In the genomic region with DNA sequence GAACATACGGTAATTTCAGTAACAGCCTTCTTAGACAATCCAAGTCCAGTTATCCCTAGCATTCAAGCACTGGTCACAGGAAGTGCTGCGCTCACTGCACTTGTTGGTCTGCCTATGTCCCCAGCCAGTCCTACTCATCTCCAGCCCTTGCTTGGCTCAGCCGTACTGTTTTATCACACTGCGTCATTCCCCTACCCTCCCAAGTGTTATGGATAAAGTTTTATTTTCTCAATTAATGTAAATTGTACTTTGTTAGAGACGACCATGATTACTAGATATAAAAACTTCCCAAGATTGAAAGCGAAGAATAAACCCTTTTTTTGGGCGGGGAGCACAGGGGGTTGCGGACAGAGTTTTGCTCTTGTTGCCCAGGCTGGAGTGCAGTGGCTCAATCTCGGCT, we compare ENCODE assay signal across 26 cellular contexts.
"Had no signal": no experiment of that assay in that cellular context is flagged by ENCODE, and none has a peak within 500 bp of the region (broad histone marks: within the 10 kb centered on the region; RNA-seq: fewer than 3 reads in every experiment).

No MANE protein-coding gene starts in this region.

- H3K36me3 Mint-ChIP-seq: activated naive CD4-positive, alpha-beta T cell treated with anti-CD3 and anti-CD28 coated beads, Interleukin-2, amount 50 U/mL, for 72 hours; naive thymus-derived CD8-positive, alpha-beta T cell had no signal

- DNase-seq: activated B cell treated with CpG ODN at 0.5 μM for 24 hours; activated CD4-positive, alpha-beta T cell treated with anti-CD3 and anti-CD28 coated beads for 36 hours; activated CD4-positive, alpha-beta T cell treated with anti-CD3 and anti-CD28 coated beads, Interleukin-2, amount 50 U/mL, for 4 hours; activated CD8-positive, alpha-beta memory T cell treated with anti-CD3 and anti-CD28 coated beads for 24 hours; activated CD8-positive, alpha-beta memory T cell treated with anti-CD3 and anti-CD28 coated beads, Interleukin-2, amount 50 U/mL, for 4 hours; activated T-cell treated with anti-CD3 and anti-CD28 coated beads, Interleukin-2, amount 50 U/mL, for 24 hours; aorta; effector memory CD8-positive, alpha-beta T cell; esophagus squamous epithelium; head of caudate nucleus; mesendoderm; naive thymus-derived CD8-positive, alpha-beta T cell; ovary; psoas muscle; spleen; stimulated activated CD4-positive, alpha-beta T cell treated with anti-CD3 and anti-CD28 coated beads, Interleukin-4, amount 100 ng/mL, for 1 hour; stimulated activated naive CD4-positive, alpha-beta T cell; T-helper 9 cell; testis; trophoblast cell had no signal

- H3K4me3 ChIP-seq: esophagus squamous epithelium, gastroesophageal sphincter, ovary, psoas muscle, right atrium auricular region, spleen, testis, vagina had no signal

- H3K27me3 Mint-ChIP-seq: activated B cell treated with CpG ODN at 0.5 μM for 24 hours; activated CD4-positive, alpha-beta T cell treated with anti-CD3 and anti-CD28 coated beads for 36 hours had no signal

- H3K27ac ChIP-seq: esophagus squamous epithelium, ovary, psoas muscle, right atrium auricular region, spleen, testis, vagina had no signal

- H3K27ac Mint-ChIP-seq: activated B cell treated with CpG ODN at 0.5 μM for 24 hours; activated CD4-positive, alpha-beta T cell treated with anti-CD3 and anti-CD28 coated beads for 36 hours; activated naive CD4-positive, alpha-beta T cell treated with anti-CD3 and anti-CD28 coated beads, Interleukin-2, amount 50 U/mL, for 72 hours; activated T-cell treated with anti-CD3 and anti-CD28 coated beads, Interleukin-2, amount 50 U/mL, for 24 hours; activated T-helper 17 cell treated with anti-CD3 and anti-CD28 coated beads, Interleukin-2, amount 50 U/mL, for 72 hours; effector memory CD8-positive, alpha-beta T cell; naive thymus-derived CD8-positive, alpha-beta T cell had no signal

- H3K9me3 Mint-ChIP-seq: activated B cell treated with CpG ODN at 0.5 μM for 24 hours; activated naive CD4-positive, alpha-beta T cell treated with anti-CD3 and anti-CD28 coated beads, Interleukin-2, amount 50 U/mL, for 72 hours; activated T-cell treated with anti-CD3 and anti-CD28 coated beads, Interleukin-2, amount 50 U/mL, for 24 hours; activated T-helper 17 cell treated with anti-CD3 and anti-CD28 coated beads, Interleukin-2, amount 50 U/mL, for 72 hours; central memory CD8-positive, alpha-beta T cell; effector memory CD8-positive, alpha-beta T cell had no signal

- H3K36me3 ChIP-seq: esophagus squamous epithelium, gastroesophageal sphincter, ovary, right atrium auricular region, spleen, vagina had no signal

- ATAC-seq: activated CD4-positive, alpha-beta T cell treated with anti-CD3 and anti-CD28 coated beads for 36 hours; activated naive CD4-positive, alpha-beta T cell treated with anti-CD3 and anti-CD28 coated beads, Interleukin-2, amount 50 U/mL, for 72 hours; activated T-helper 17 cell treated with anti-CD3 and anti-CD28 coated beads, Interleukin-2, amount 50 U/mL, for 72 hours; effector memory CD8-positive, alpha-beta T cell; gastroesophageal sphincter; naive thymus-derived CD8-positive, alpha-beta T cell; psoas muscle had no signal

- H3K27me3 ChIP-seq: esophagus squamous epithelium, gastroesophageal sphincter, ovary, right atrium auricular region, spleen, testis, vagina had no signal

- H3K9me3 ChIP-seq: esophagus squamous epithelium, gastroesophageal sphincter, ovary, psoas muscle, right atrium auricular region, spleen, testis, vagina had no signal

- H3K4me1 Mint-ChIP-seq: activated B cell treated with CpG ODN at 0.5 μM for 24 hours; activated CD4-positive, alpha-beta T cell treated with anti-CD3 and anti-CD28 coated beads for 36 hours; activated T-helper 17 cell treated with anti-CD3 and anti-CD28 coated beads, Interleukin-2, amount 50 U/mL, for 72 hours; central memory CD8-positive, alpha-beta T cell; naive thymus-derived CD8-positive, alpha-beta T cell had no signal

- H3K4me3 Mint-ChIP-seq: activated B cell treated with CpG ODN at 0.5 μM for 24 hours; activated CD4-positive, alpha-beta T cell treated with anti-CD3 and anti-CD28 coated beads for 36 hours; activated T-cell treated with anti-CD3 and anti-CD28 coated beads, Interleukin-2, amount 50 U/mL, for 24 hours; activated T-helper 17 cell treated with anti-CD3 and anti-CD28 coated beads, Interleukin-2, amount 50 U/mL, for 72 hours; central memory CD8-positive, alpha-beta T cell; effector memory CD8-positive, alpha-beta T cell; naive thymus-derived CD8-positive, alpha-beta T cell had no signal
